In the genomic region with DNA sequence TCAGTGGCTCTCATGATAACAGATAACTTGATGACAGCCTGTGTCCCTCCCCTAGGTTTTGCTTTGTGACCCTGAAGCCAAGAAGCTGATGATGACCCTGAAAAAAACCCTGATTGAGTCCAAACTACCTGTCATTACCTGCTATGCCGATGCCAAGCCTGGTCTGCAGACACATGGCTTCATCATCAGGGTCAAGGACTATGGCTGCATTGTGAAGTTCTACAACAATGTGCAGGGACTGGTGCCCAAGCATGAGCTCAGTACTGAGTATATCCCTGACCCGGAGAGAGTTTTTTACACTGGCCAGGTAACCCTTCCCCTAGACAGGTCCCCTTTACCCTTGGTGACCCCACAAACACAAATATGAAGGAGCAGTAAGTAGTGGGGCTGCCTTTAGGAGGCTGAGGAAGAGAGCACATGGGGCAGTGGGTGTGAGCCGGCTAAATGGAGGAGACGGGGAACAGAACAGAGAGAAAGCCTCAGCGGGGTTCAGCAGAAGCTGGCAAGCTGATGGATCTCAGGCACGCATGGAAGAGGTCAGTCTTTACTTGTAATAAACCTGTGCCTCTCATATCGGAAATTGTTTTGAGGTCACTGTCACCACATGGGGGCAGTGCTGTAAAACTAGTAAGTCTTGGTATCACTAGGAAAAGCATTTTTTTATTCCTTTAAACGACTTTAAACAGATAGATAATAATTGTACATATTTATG, we compare ENCODE assay signal across 8 cellular contexts. TPM values are rescaled to one million over a fixed set of nuclear protein-coding genes. Genes with fewer than 3 reads are reported as not detected.
DNase-seq lines count a peak whose midpoint lies in the region; ATAC-seq and TF ChIP-seq lines count a peak whose summit lies in the region.

No MANE protein-coding gene starts in this region.

- peak in 1 of 2 donors; percentile 46 for ATAC-seq in CD4-positive, CD25-positive, alpha-beta regulatory T cell (ENCODE audit: low read depth in 2 of 2)
- ATAC-seq in Panc1, result peak; percentile 60; the same call in 1 of the 2 replicates
- peak in 3 of 4 donors; percentile 46 to 69 (median 53) for ATAC-seq in psoas muscle
- no peak for ATAC-seq in HG03135 (IDR thresholded peaks at IDR 0.05; ENCODE audit: unreplicated experiment)
- no peak for ATAC-seq in GM19397 (IDR thresholded peaks at IDR 0.05; ENCODE audit: unreplicated experiment)

- peaks cover 92% of the 10 kb centered on the region for H3K36me3 ChIP-seq in CD4-positive, CD25-positive, alpha-beta regulatory T cell (ENCODE audit: control insufficient read depth, insufficient read depth, low read length)
- peaks cover 68% of the 10 kb centered on the region for H3K36me3 ChIP-seq in Panc1 (ENCODE audit: control insufficient read depth, insufficient read depth, low read length)
- peaks cover 40 to 99% of the 10 kb centered on the region in 2 donors for H3K36me3 ChIP-seq in psoas muscle (ENCODE audit: insufficient read depth in 1 of 2, low read depth in 1 of 2)

- CTCF ChIA-PET in Panc1 (lab: Charles Lee), result interaction anchor here (0.7 kb wide), 2 partner anchors 13 to 70 kb away, joined by 3 read pairs; no protein-coding TSS in a partner anchor

- no peak overlapping the region for H2BK20ac ChIP-seq in H9 (ENCODE audit: low read depth, low read length, poor library complexity, severe bottlenecking)

- no peak overlapping the region for H2BK120ac ChIP-seq in H9 (ENCODE audit: low read depth, low read length, poor library complexity, severe bottlenecking)

- no peaks in the 10 kb centered on the region for H3K79me1 ChIP-seq in H9 (ENCODE audit: insufficient read depth, low read depth, low read length, poor library complexity, severe bottlenecking)

- H4K5ac ChIP-seq in H9 (ENCODE audit: insufficient read length, low read depth, low read length), result no peak overlapping the region

- H3K79me2 ChIP-seq in H9 (ENCODE audit: insufficient read depth, low read length), result no peaks in the 10 kb centered on the region

- H3K9me3 ChIP-seq in CD4-positive, CD25-positive, alpha-beta regulatory T cell (ENCODE audit: control insufficient read depth in 2 of 2, low read length in 2 of 2), result no peaks in the 10 kb centered on the region
- no peaks in the 10 kb centered on the region for H3K9me3 ChIP-seq in H9 (ENCODE audit: control insufficient read depth, low read depth, low read length)
- H3K9me3 ChIP-seq in Panc1 (ENCODE audit: control insufficient read depth, insufficient read depth, low read depth, low read length), result no peaks in the 10 kb centered on the region
- H3K9me3 ChIP-seq in psoas muscle, result no peaks in the 10 kb centered on the region

- no peak overlapping the region for H3K4me3 Mint-ChIP-seq in CD4-positive, CD25-positive, alpha-beta regulatory T cell
- no peak overlapping the region for H3K4me3 Mint-ChIP-seq in H9

- H3K56ac ChIP-seq in H9 (ENCODE audit: insufficient read length, low read depth, low read length), result no peak overlapping the region

- TF ChIP-seq CTCF in H9 (conservative IDR thresholded peaks at IDR 0.05), result peak; percentile 67
- peak; percentile 78; the same call in 1 of the 2 replicates for TF ChIP-seq CTCF in Panc1 (IDR thresholded peaks at IDR 0.05)
- peak; percentile 75 for TF ChIP-seq CTCF in psoas muscle (IDR thresholded peaks at IDR 0.05)

- POLR2A ChIA-PET in Panc1 (lab: Charles Lee), result no interaction called here

- no peak overlapping the region for H3T11ph ChIP-seq in H9 (ENCODE audit: low read length)

- DNase-seq in CD4-positive, CD25-positive, alpha-beta regulatory T cell, result peak; percentile 46 to 82 (median 67)
- DNase-seq in H9 (no peak), Panc1 (ENCODE audit: low read depth, low spot score) (peak; percentile 25), glomerular endothelial cell (ENCODE audit: extremely low read depth, low read depth, low spot score) (peak; percentile 27), psoas muscle (peak in 1 of 2 donors; percentile 46)
- DNase-seq in activated effector memory CD4-positive, alpha-beta T cell treated with Interleukin-2 at 50 U/mL for 16 hours, result peak; percentile 26

- no peaks in the 10 kb centered on the region for H3K27me3 ChIP-seq in CD4-positive, CD25-positive, alpha-beta regulatory T cell (ENCODE audit: control insufficient read depth, insufficient read depth, low read length)
- H3K27me3 ChIP-seq in H9 (ENCODE audit: insufficient read depth, low read length) (no peaks in the 10 kb centered on the region), Panc1 (ENCODE audit: control insufficient read depth, insufficient read depth, low read length) (no peaks in the 10 kb centered on the region), psoas muscle (ENCODE audit: insufficient read depth in 3 of 3, low read length in 2 of 3) (no peaks in the 10 kb centered on the region)

- H4K91ac ChIP-seq in H9 (ENCODE audit: insufficient read length, low read depth, low read length), result no peak overlapping the region

- no peak overlapping the region for H3K4me2 ChIP-seq in H9 (ENCODE audit: insufficient read depth, insufficient read length, low read length)

- H3K9ac ChIP-seq in H9 (ENCODE audit: extremely low read depth, insufficient read length, low read length), result no peak overlapping the region

- no peak overlapping the region for H2BK12ac ChIP-seq in H9 (ENCODE audit: insufficient read length, low read depth, low read length)

- H3K23ac ChIP-seq in H9 (ENCODE audit: insufficient read length, low read depth, low read length), result no peak overlapping the region

- H3K9me3 Mint-ChIP-seq in CD4-positive, CD25-positive, alpha-beta regulatory T cell, result no peaks in the 10 kb centered on the region
- H3K9me3 Mint-ChIP-seq in H9, result no peaks in the 10 kb centered on the region

- H2BK15ac ChIP-seq in H9 (ENCODE audit: low read depth, low read length), result no peak overlapping the region

- H3K4me1 Mint-ChIP-seq in CD4-positive, CD25-positive, alpha-beta regulatory T cell, result peaks cover 0 to 6% (median 1%) of the 10 kb centered on the region in 4 donors
- H3K4me1 Mint-ChIP-seq in H9, result no peaks in the 10 kb centered on the region

- H3K27me3 Mint-ChIP-seq in CD4-positive, CD25-positive, alpha-beta regulatory T cell, result no peaks in the 10 kb centered on the region
- H3K27me3 Mint-ChIP-seq in H9 (ENCODE audit: low read depth), result no peaks in the 10 kb centered on the region

- no peak overlapping the region for H2AK5ac ChIP-seq in H9 (ENCODE audit: insufficient read length, low read length)

- no peak overlapping the region for H4K8ac ChIP-seq in H9 (replicated peaks; ENCODE audit: insufficient read length, low read depth, low read length)

- H3K36me3 Mint-ChIP-seq in CD4-positive, CD25-positive, alpha-beta regulatory T cell, result peaks cover 69% of the 10 kb centered on the region
- H3K36me3 Mint-ChIP-seq in H9 (ENCODE audit: insufficient read depth in 1 of 3, low read depth in 3 of 3), result peaks cover 48 to 97% (median 83%) of the 10 kb centered on the region in 3 experiments

- no peak overlapping the region for H2AFZ ChIP-seq in H9 (ENCODE audit: low read length)

- no peak overlapping the region for H3K27ac ChIP-seq in CD4-positive, CD25-positive, alpha-beta regulatory T cell (ENCODE audit: insufficient read depth, low read length, poor library complexity, severe bottlenecking)
- H3K27ac ChIP-seq in H9 (ENCODE audit: insufficient read length, low read depth, low read length) (no peak overlapping the region), Panc1 (ENCODE audit: low read length) (no peak overlapping the region), psoas muscle (no peak overlapping the region)

- H3K18ac ChIP-seq in H9 (ENCODE audit: insufficient read length, low read depth, low read length), result no peak overlapping the region

- no peaks in the 10 kb centered on the region for H4K20me1 ChIP-seq in H9 (ENCODE audit: control insufficient read depth, insufficient read depth, insufficient read length)

- no peaks in the 10 kb centered on the region for H3K4me1 ChIP-seq in CD4-positive, CD25-positive, alpha-beta regulatory T cell (ENCODE audit: control insufficient read depth, insufficient read depth, low read length, poor library complexity, severe bottlenecking)
- no peaks in the 10 kb centered on the region for H3K4me1 ChIP-seq in H9 (ENCODE audit: insufficient read depth, low read length)
- no peaks in the 10 kb centered on the region for H3K4me1 ChIP-seq in Panc1 (ENCODE audit: control insufficient read depth, insufficient read depth, low read length)
- no peaks in the 10 kb centered on the region for H3K4me1 ChIP-seq in psoas muscle

- no peak overlapping the region for H3K4me3 ChIP-seq in CD4-positive, CD25-positive, alpha-beta regulatory T cell (ENCODE audit: low read depth, low read length)
- H3K4me3 ChIP-seq in Panc1 (ENCODE audit: low read depth in 2 of 2, low read length in 2 of 2) (no peak overlapping the region), psoas muscle (no peak overlapping the region)

- intact Hi-C loops in Panc1 (cut with micrococcal nuclease; ENCODE audit: unreplicated experiment), result loop anchor here (2.0 kb wide), 1 partner anchor 68 kb away; no protein-coding TSS in a partner anchor
- intact Hi-C loops in psoas muscle (cut with DNase I), result loop anchor here (1.0 to 10.0 kb wide), 5 partner anchors 66 to 268 kb away; no protein-coding TSS in a partner anchor

- no CpG with 5 or more reads among the region's 8 CpGs for WGBS in H9 (ENCODE audit: extremely low coverage, insufficient read length, low lambda C conversion rate)
- WGBS in psoas muscle, 3 donors, result 51 to 59% (median 52%) methylated on average over 8 of the region's 8 CpGs

- BruUV-seq in Panc1 (replicated peaks; lab: Mats Ljungman, UMichigan), result no TSS peak

- no peak overlapping the region for H3K14ac ChIP-seq in H9 (ENCODE audit: insufficient read depth, low read length)

- no peak overlapping the region for H3K4ac ChIP-seq in H9 (ENCODE audit: low read depth, low read length)

- no peak overlapping the region for H2BK5ac ChIP-seq in H9 (ENCODE audit: insufficient read length, low read length)

- H3K23me2 ChIP-seq in H9 (ENCODE audit: insufficient read length, low read depth, low read length, poor library complexity, severe bottlenecking), result no peaks in the 10 kb centered on the region

- peak overlapping the region in 2 of 3 donors; percentile 4 to 18 for H3K27ac Mint-ChIP-seq in CD4-positive, CD25-positive, alpha-beta regulatory T cell
- H3K27ac Mint-ChIP-seq in H9, result 0 out of 7 replicates have a peak overlapping the region, but pooled peaks of 1 of the 3 experiments have one; percentile 16

- in situ Hi-C loops in Panc1 (cut with HindIII; ENCODE audit: low pct_unique_long_range_greater_than_20kb, low sequenced_read_pairs), result no loop called here

RNA-seq across cellular contexts. Expression of gene PDCD11, which starts 20.2 kb away (rescaled TPM):
- 26.9 TPM for total RNA-seq in CD4-positive, CD25-positive, alpha-beta regulatory T cell
- polyA plus RNA-seq in CD4-positive, CD25-positive, alpha-beta regulatory T cell, result 1 to 10 TPM; 7.1 to 10.0 (median 8.5) TPM
- total RNA-seq in H9 (2021), result 86.3 and 99.5 TPM in 2 replicates
- total RNA-seq in Panc1 (2021; ENCODE audit: unreplicated experiment), result 92.8 TPM
- polyA plus RNA-seq in Panc1 (2012; ENCODE audit: insufficient read length), result 62.5 TPM
- total RNA-seq in glomerular endothelial cell, result 42.1 and 42.9 TPM in 2 replicates
- 10 to 100 TPM; 14.5 to 34.7 (median 25.0) TPM for total RNA-seq in psoas muscle
- polyA plus RNA-seq in psoas muscle, result 10 to 100 TPM; 13.1 to 34.0 (median 19.1) TPM

RNA-seq across cellular contexts. Expression of gene ATP5MK, which starts 20.3 kb away (rescaled TPM):
- total RNA-seq in CD4-positive, CD25-positive, alpha-beta regulatory T cell, result 152 TPM
- 100 to 1,000 TPM; 461 to 608 (median 526) TPM for polyA plus RNA-seq in CD4-positive, CD25-positive, alpha-beta regulatory T cell
- 335 and 338 TPM in 2 replicates for total RNA-seq in H9 (2021)
- 694 TPM for total RNA-seq in Panc1 (2021; ENCODE audit: unreplicated experiment)
- polyA plus RNA-seq in Panc1 (2012; ENCODE audit: insufficient read length), result 427 TPM
- 277 and 373 TPM in 2 replicates for total RNA-seq in glomerular endothelial cell
- 100 to 1,000 TPM; 573 to 670 (median 643) TPM for total RNA-seq in psoas muscle
- 1,000 to 10,000 TPM; 1,165 to 1,454 (median 1,440) TPM for polyA plus RNA-seq in psoas muscle

RNA-seq across cellular contexts. Expression of gene CALHM2, which starts 35.6 kb away (rescaled TPM):
- total RNA-seq in CD4-positive, CD25-positive, alpha-beta regulatory T cell, result 26.1 TPM
- polyA plus RNA-seq in CD4-positive, CD25-positive, alpha-beta regulatory T cell, result 10 to 100 TPM; 33.5 to 72.4 (median 50.0) TPM
- not detected in 2 replicates for total RNA-seq in H9 (2021)
- total RNA-seq in Panc1 (2021; ENCODE audit: unreplicated experiment), result 5.9 TPM
- polyA plus RNA-seq in Panc1 (2012; ENCODE audit: insufficient read length), result 9.9 TPM
- 12.0 and 14.5 TPM in 2 replicates for total RNA-seq in glomerular endothelial cell
- total RNA-seq in psoas muscle, result 1 to 10 TPM; 6.5 to 9.3 (median 7.3) TPM
- polyA plus RNA-seq in psoas muscle, result 1 to 10 TPM; 6.3 to 7.8 (median 7.5) TPM

RNA-seq across cellular contexts. Expression of gene CALHM1, which starts 42.1 kb away (rescaled TPM):
- total RNA-seq in CD4-positive, CD25-positive, alpha-beta regulatory T cell, result not detected
- polyA plus RNA-seq in CD4-positive, CD25-positive, alpha-beta regulatory T cell, result not detected
- total RNA-seq in H9 (2021), result 0.07 and 0.13 TPM in 2 replicates
- not detected for total RNA-seq in Panc1 (2021; ENCODE audit: unreplicated experiment)
- not detected for polyA plus RNA-seq in Panc1 (2012; ENCODE audit: insufficient read length)
- total RNA-seq in glomerular endothelial cell, result not detected in 2 replicates
- total RNA-seq in psoas muscle, result not detected
- not detected for polyA plus RNA-seq in psoas muscle

RNA-seq across cellular contexts. Expression of gene TAF5, which starts 48.8 kb away (rescaled TPM):
- 9.4 TPM for total RNA-seq in CD4-positive, CD25-positive, alpha-beta regulatory T cell
- 1 to 10 TPM; 3.2 to 4.0 (median 3.7) TPM for polyA plus RNA-seq in CD4-positive, CD25-positive, alpha-beta regulatory T cell
- total RNA-seq in H9 (2021) (8.3 and 8.5 TPM in 2 replicates), Panc1 (2021; ENCODE audit: unreplicated experiment) (6.0 TPM), glomerular endothelial cell (2.7 and 2.8 TPM in 2 replicates), psoas muscle (1 to 10 TPM; 3.2 to 4.5 (median 3.8) TPM)
- polyA plus RNA-seq in Panc1 (2012; ENCODE audit: insufficient read length), result 3.0 TPM
- polyA plus RNA-seq in psoas muscle, result 1 to 10 TPM; 2.9 to 5.2 (median 4.2) TPM

Comparison
In these comparisons a context has a peak if more than half of its experiments do, and no peak if none do; other contexts are left out.
1. ATAC-seq: peak in Panc1 (single experiment) and psoas muscle (3 of 4); none in HG03135 (single experiment) and GM19397 (single experiment).
2. Peak in every context shown above with its lines, with median percentiles within 50 percentile points of each other: CTCF ChIP-seq.